Comparison of ENCODE assay signal across 16 cellular contexts in genomic region chr19:5147971-5148793, GRCh38.
A peak's percentile ranks its signal among the peaks of the same experiment; 100 is the strongest.
DNase-seq lines count a peak whose midpoint lies in the region; ATAC-seq and TF ChIP-seq lines count a peak whose summit lies in the region.
"Had no signal": no experiment of that assay in that cellular context is flagged by ENCODE, and none has a peak within 500 bp of the region (broad histone marks: within the 10 kb centered on the region; RNA-seq: fewer than 3 reads in every experiment).

No MANE protein-coding gene starts in this region.

- no peak overlapping the region for H4K91ac ChIP-seq in mesenchymal stem cell (ENCODE audit: low read length)

- H3K4me1 Mint-ChIP-seq in activated CD4-positive, alpha-beta T cell treated with anti-CD3 and anti-CD28 coated beads for 36 hours: no peaks in the 10 kb centered on the region
- peaks cover 5% of the 10 kb centered on the region for H3K4me1 Mint-ChIP-seq in type B pancreatic cell (ENCODE audit: unreplicated experiment)

- H2BK5ac ChIP-seq in mesenchymal stem cell (ENCODE audit: low read depth, low read length, poor library complexity, severe bottlenecking): no peak overlapping the region

- no peaks in the 10 kb centered on the region for H3K27me3 Mint-ChIP-seq in activated CD4-positive, alpha-beta T cell treated with anti-CD3 and anti-CD28 coated beads for 36 hours
- no peaks in the 10 kb centered on the region for H3K27me3 Mint-ChIP-seq in type B pancreatic cell
- H3K27me3 Mint-ChIP-seq: activated CD8-positive, alpha-beta memory T cell treated with anti-CD3 and anti-CD28 coated beads, Interleukin-2, amount 10 ng/mL, durations not matched to agents 7 days and 5 days; dendritic cell treated with granulocyte-macrophage colony-stimulating factor and Interleukin-4, amounts not matched to agents 40 ng/mL and 50 ng/mL, for 4 days; naive thymus-derived CD4-positive, alpha-beta T cell had no signal

- ATAC-seq in activated CD4-positive, alpha-beta T cell treated with anti-CD3 and anti-CD28 coated beads for 36 hours: no peak
- no peak for ATAC-seq in GM19455 (IDR thresholded peaks at IDR 0.05; ENCODE audit: unreplicated experiment)
- no peak for ATAC-seq in HG03439 (IDR thresholded peaks at IDR 0.05; ENCODE audit: unreplicated experiment)
- ATAC-seq: activated CD8-positive, alpha-beta memory T cell treated with anti-CD3 and anti-CD28 coated beads, Interleukin-2, amount 10 ng/mL, durations not matched to agents 7 days and 5 days; activated naive CD4-positive, alpha-beta T cell treated with anti-CD3 and anti-CD28 coated beads, Interleukin-2, amount 50 U/mL, for 72 hours; naive thymus-derived CD4-positive, alpha-beta T cell; SK-N-SH treated with all-trans-retinoic acid at 6 μM for 48 hours had no signal

- H3K9me3 Mint-ChIP-seq in activated CD4-positive, alpha-beta T cell treated with anti-CD3 and anti-CD28 coated beads for 36 hours (ENCODE audit: low read depth): no peaks in the 10 kb centered on the region
- no peaks in the 10 kb centered on the region for H3K9me3 Mint-ChIP-seq in type B pancreatic cell
- H3K9me3 Mint-ChIP-seq: activated naive CD4-positive, alpha-beta T cell treated with anti-CD3 and anti-CD28 coated beads, Interleukin-2, amount 50 U/mL, for 72 hours; dendritic cell treated with granulocyte-macrophage colony-stimulating factor and Interleukin-4, amounts not matched to agents 40 ng/mL and 50 ng/mL, for 4 days had no signal

- peak overlapping the region; percentile 73 for H3K9ac ChIP-seq in mesenchymal stem cell (ENCODE audit: low read length)

- H3K4me3 ChIP-seq in dorsolateral prefrontal cortex (peak overlapping the region in 3 of 59 donors; percentile 0 to 13 (median 12)), mesenchymal stem cell (ENCODE audit: insufficient read depth in 1 of 2, low read depth in 1 of 2, low read length in 2 of 2) (no peak overlapping the region), SJCRH30 (no peak overlapping the region)

- peak overlapping the region in 47 of 59 donors; percentile 5 to 92 (median 54) for H3K27ac ChIP-seq in dorsolateral prefrontal cortex
- H3K27ac ChIP-seq in mesenchymal stem cell (ENCODE audit: low read length, poor library complexity, severe bottlenecking): no peak overlapping the region
- no peak overlapping the region for H3K27ac ChIP-seq in SJCRH30
- H3K27ac ChIP-seq: 22Rv1 had no signal

- peaks cover 9% of the 10 kb centered on the region for H3K79me1 ChIP-seq in mesenchymal stem cell (replicated peaks; ENCODE audit: low read length, poor library complexity, severe bottlenecking)

- no peak overlapping the region for H3K23ac ChIP-seq in mesenchymal stem cell (ENCODE audit: low read length in 2 of 2)

- no peak overlapping the region for H3K14ac ChIP-seq in mesenchymal stem cell (ENCODE audit: low read length in 2 of 2)

- POLR2A ChIA-PET in activated CD4-positive, alpha-beta T cell treated with anti-CD3 and anti-CD28 coated beads for 36 hours (lab: Charles Lee): no interaction called here

- H3K4ac ChIP-seq in mesenchymal stem cell (ENCODE audit: low read depth in 1 of 2, low read length in 2 of 2): no peak overlapping the region

- H3K9me3 ChIP-seq in mesenchymal stem cell (ENCODE audit: control insufficient read depth, low read length): no peaks in the 10 kb centered on the region
- H3K9me3 ChIP-seq in SJCRH30 (replicated peaks): no peaks in the 10 kb centered on the region

- H3K4me2 ChIP-seq in mesenchymal stem cell (ENCODE audit: low read length, poor library complexity, severe bottlenecking): no peak overlapping the region

- CTCF ChIA-PET in activated CD4-positive, alpha-beta T cell treated with anti-CD3 and anti-CD28 coated beads for 36 hours (lab: Charles Lee): interaction anchor here (0.6 kb wide), 1 partner anchor 20 kb away, joined by 3 read pairs; no protein-coding TSS in a partner anchor

- peaks cover 17% of the 10 kb centered on the region for H3K36me3 Mint-ChIP-seq in activated CD4-positive, alpha-beta T cell treated with anti-CD3 and anti-CD28 coated beads for 36 hours (ENCODE audit: low read depth)
- H3K36me3 Mint-ChIP-seq in type B pancreatic cell: peaks cover 5% of the 10 kb centered on the region

- peak; percentile 1 for DNase-seq in activated CD4-positive, alpha-beta T cell treated with anti-CD3 and anti-CD28 coated beads for 36 hours
- DNase-seq in activated CD4-positive, alpha-beta T cell treated with anti-CD3 and anti-CD28 coated beads, Interleukin-2, amount 50 U/mL, for 48 hours: no peak
- peak in 9 of 10 donors; percentile 42 to 88 (median 61) for DNase-seq in dorsolateral prefrontal cortex
- DNase-seq in mesenchymal stem cell: no peak
- DNase-seq in type B pancreatic cell (ENCODE audit: extremely low spot score, unreplicated experiment): no peak
- DNase-seq in SJCRH30: no peak
- DNase-seq: activated CD8-positive, alpha-beta memory T cell treated with anti-CD3 and anti-CD28 coated beads, Interleukin-2, amount 10 ng/mL, durations not matched to agents 7 days and 5 days; GF-D8; NCI-H2107 had no signal

- H3K27ac Mint-ChIP-seq in activated CD4-positive, alpha-beta T cell treated with anti-CD3 and anti-CD28 coated beads for 36 hours: no peak overlapping the region
- peak overlapping the region; percentile 78 for H3K27ac Mint-ChIP-seq in type B pancreatic cell
- H3K27ac Mint-ChIP-seq: activated CD8-positive, alpha-beta memory T cell treated with anti-CD3 and anti-CD28 coated beads, Interleukin-2, amount 10 ng/mL, durations not matched to agents 7 days and 5 days; dendritic cell treated with granulocyte-macrophage colony-stimulating factor and Interleukin-4, amounts not matched to agents 40 ng/mL and 50 ng/mL, for 4 days had no signal

- H2AK5ac ChIP-seq in mesenchymal stem cell (ENCODE audit: low read length, severe bottlenecking): no peak overlapping the region

- H2BK15ac ChIP-seq in mesenchymal stem cell (ENCODE audit: low read depth, poor library complexity, severe bottlenecking): no peak overlapping the region

- H3K36me3 ChIP-seq in mesenchymal stem cell (ENCODE audit: control insufficient read depth in 1 of 2, insufficient read depth in 2 of 2, low read depth in 1 of 2, low read length in 2 of 2) (peaks cover 50 to 89% of the 10 kb centered on the region in 2 experiments), SJCRH30 (peaks cover 5% of the 10 kb centered on the region; the same call in 1 of the 2 replicates)

- H3K27me3 ChIP-seq in dorsolateral prefrontal cortex (no peaks in the 10 kb centered on the region), mesenchymal stem cell (ENCODE audit: control insufficient read depth in 1 of 2, insufficient read depth in 1 of 2, low read length in 2 of 2) (no peaks in the 10 kb centered on the region), SJCRH30 (no peaks in the 10 kb centered on the region)

- no peak overlapping the region for H3K18ac ChIP-seq in mesenchymal stem cell (ENCODE audit: low read depth in 1 of 2, low read length in 2 of 2)

- intact Hi-C loops in activated CD4-positive, alpha-beta T cell treated with anti-CD3 and anti-CD28 coated beads for 36 hours (cut with DNase I, micrococcal nuclease): no loop called here
- intact Hi-C loops in dorsolateral prefrontal cortex (cut with DNase I): no loop called here

- H4K8ac ChIP-seq in mesenchymal stem cell (ENCODE audit: low read length): no peak overlapping the region

- WGBS in mesenchymal stem cell: 96% methylated on average over 44 of the region's 44 CpGs

- no peak overlapping the region for H2BK12ac ChIP-seq in mesenchymal stem cell (ENCODE audit: low read length in 2 of 2)

- no peak overlapping the region for H2AFZ ChIP-seq in mesenchymal stem cell (ENCODE audit: low read depth, low read length)

- H2BK120ac ChIP-seq in mesenchymal stem cell (ENCODE audit: low read depth, low read length): no peak overlapping the region

- TF ChIP-seq CTCF in dorsolateral prefrontal cortex (IDR thresholded peaks at IDR 0.05 in 54 of 56, conservative IDR thresholded peaks at IDR 0.05 in 2 of 56; ENCODE audit: low read depth in 1 of 56, partially characterized antibody in 56 of 56) (no peak), type B pancreatic cell (conservative IDR thresholded peaks at IDR 0.05) (no peak)

- H3K4me1 ChIP-seq in mesenchymal stem cell (ENCODE audit: control insufficient read depth, insufficient read depth, low read depth, low read length) (no peaks in the 10 kb centered on the region), SJCRH30 (no peaks in the 10 kb centered on the region)

- no peak overlapping the region for H3K4me3 Mint-ChIP-seq in activated CD4-positive, alpha-beta T cell treated with anti-CD3 and anti-CD28 coated beads for 36 hours
- H3K4me3 Mint-ChIP-seq in type B pancreatic cell: no peak overlapping the region
- H3K4me3 Mint-ChIP-seq: activated CD8-positive, alpha-beta memory T cell treated with anti-CD3 and anti-CD28 coated beads, Interleukin-2, amount 10 ng/mL, durations not matched to agents 7 days and 5 days; dendritic cell treated with granulocyte-macrophage colony-stimulating factor and Interleukin-4, amounts not matched to agents 40 ng/mL and 50 ng/mL, for 4 days; naive thymus-derived CD4-positive, alpha-beta T cell had no signal

Comparison
In these comparisons a context has a peak if more than half of its experiments do, and no peak if none do; other contexts are left out.
1. DNase-seq: peak in activated CD4-positive, alpha-beta T cell treated with anti-CD3 and anti-CD28 coated beads for 36 hours (single experiment) and dorsolateral prefrontal cortex (9 of 10); none in activated CD4-positive, alpha-beta T cell treated with anti-CD3 and anti-CD28 coated beads, Interleukin-2, amount 50 U/mL, for 48 hours (0 of 2), mesenchymal stem cell (single experiment), type B pancreatic cell (single experiment) and SJCRH30 (0 of 2).
2. H3K27ac ChIP-seq: peak in dorsolateral prefrontal cortex (47 of 59); none in mesenchymal stem cell (single experiment) and SJCRH30 (single experiment).